Comparison of ENCODE assay signal across 14 cellular contexts in the genomic region with DNA sequence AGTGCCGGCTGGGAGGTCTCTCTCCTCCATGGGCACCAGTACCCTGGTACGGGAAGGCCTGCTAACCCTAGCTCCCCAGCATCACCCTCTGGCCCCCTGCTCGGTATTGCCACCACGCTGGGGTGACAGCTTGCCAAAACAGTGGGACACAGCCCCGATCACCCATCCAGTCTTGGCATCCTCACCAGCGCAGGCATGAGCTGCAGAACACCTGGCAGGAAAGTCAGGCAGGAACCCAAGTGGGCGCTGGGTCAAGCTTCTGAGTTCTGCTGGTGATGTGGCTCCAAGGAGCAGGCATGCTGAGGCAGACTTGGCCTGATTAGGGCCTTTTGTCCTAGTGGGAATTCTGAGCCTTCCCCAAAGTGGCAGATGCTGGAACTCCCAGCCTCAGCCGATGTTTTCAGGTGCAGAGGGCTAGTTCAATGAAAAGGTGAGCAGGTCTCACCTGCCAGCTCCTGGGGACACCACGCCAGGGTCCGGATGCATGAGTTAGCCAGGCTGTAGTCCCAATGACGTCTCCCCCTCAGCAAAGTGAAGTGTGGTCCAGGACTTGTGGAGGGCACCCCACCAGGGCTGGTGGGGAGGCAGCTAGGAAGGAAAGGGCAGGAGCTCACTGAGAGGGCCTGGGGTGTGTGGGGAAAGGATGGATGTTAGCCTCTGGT. TPM values are rescaled to one million over a fixed set of nuclear protein-coding genes. Genes with fewer than 3 reads are reported as not detected.
DNase-seq lines count a peak whose midpoint lies in the region; ATAC-seq and TF ChIP-seq lines count a peak whose summit lies in the region.
"Had no signal": no experiment of that assay in that cellular context is flagged by ENCODE, and none has a peak within 500 bp of the region (broad histone marks: within the 10 kb centered on the region; RNA-seq: fewer than 3 reads in every experiment).

No MANE protein-coding gene starts in this region.

- ATAC-seq in left lobe of liver (peak; percentile 49), gastrocnemius medialis (no peak)
- ATAC-seq: stimulated activated naive CD8-positive, alpha-beta T cell treated with anti-CD3 and anti-CD28 coated beads, Interleukin-15, Interleukin-2, amounts not matched to agents 100 U/mL and 50 U/mL, for 24 hours had no signal

- H2BK12ac ChIP-seq in H9 (ENCODE audit: insufficient read length, low read depth, low read length): no peak overlapping the region

- no peak overlapping the region for H3T11ph ChIP-seq in H9 (ENCODE audit: low read length)

- H3K27me3 ChIP-seq in H9 (ENCODE audit: insufficient read depth, low read length) (no peaks in the 10 kb centered on the region), colonic mucosa (no peaks in the 10 kb centered on the region), gastrocnemius medialis (no peaks in the 10 kb centered on the region), mammary epithelial cell (ENCODE audit: insufficient read depth, low read length) (no peaks in the 10 kb centered on the region)

- in situ Hi-C loops in gastrocnemius medialis (cut with MboI; ENCODE audit: low sequenced_read_pairs in 4 of 4): loop anchor here in 2 of 4 donors (25.0 kb wide), 2 partner anchors 1020 to 1580 kb away; a partner anchor contains a TSS
- in situ Hi-C loops in mammary epithelial cell (cut with MboI; ENCODE audit: low sequenced_read_pairs in 2 of 2): no loop called here

- no peak overlapping the region for H3K4me3 ChIP-seq in colonic mucosa
- no peak overlapping the region for H3K4me3 ChIP-seq in gastrocnemius medialis
- no peak overlapping the region for H3K4me3 ChIP-seq in mammary epithelial cell (replicated peaks in 1 of 3; ENCODE audit: insufficient read depth in 1 of 3, low read depth in 2 of 3, low read length in 3 of 3)

- no peak overlapping the region for H2BK20ac ChIP-seq in H9 (ENCODE audit: low read depth, low read length, poor library complexity, severe bottlenecking)

- peaks cover 5 to 22% (median 8%) of the 10 kb centered on the region in 3 experiments; a peak in 5 of 7 replicates for H3K36me3 Mint-ChIP-seq in H9 (ENCODE audit: insufficient read depth in 1 of 3, low read depth in 3 of 3)

- no peak overlapping the region for H3K4me2 ChIP-seq in H9 (ENCODE audit: insufficient read depth, insufficient read length, low read length)
- H3K4me2 ChIP-seq in mammary epithelial cell (ENCODE audit: insufficient read depth, low read depth, low read length): no peak overlapping the region

- no peaks in the 10 kb centered on the region for H3K79me2 ChIP-seq in H9 (ENCODE audit: insufficient read depth, low read length)
- no peaks in the 10 kb centered on the region for H3K79me2 ChIP-seq in mammary epithelial cell (ENCODE audit: insufficient read depth, low read length)

- TF ChIP-seq POLR2A in gastrocnemius medialis (IDR thresholded peaks at IDR 0.05): no peak

- peak; percentile 17 for DNase-seq in H9
- peak; percentile 15 for DNase-seq in colonic mucosa
- DNase-seq in left lobe of liver (ENCODE audit: low spot score): peak; percentile 83
- peak in 1 of 2 donors; percentile 35 for DNase-seq in gastrocnemius medialis
- no peak for DNase-seq in HPDE6-E6E7 (ENCODE audit: extremely low spot score)
- DNase-seq in mammary epithelial cell: no peak
- no peak for DNase-seq in NCI-H345 (lab: John Stamatoyannopoulos, UW)
- no peak for DNase-seq in NCI-H1048 (lab: John Stamatoyannopoulos, UW)
- DNase-seq: DMS 273 treated with DMSO at 0.1 percent for 48 hours; KBM-7; NCI-H1417; stimulated activated naive CD8-positive, alpha-beta T cell treated with anti-CD3 and anti-CD28 coated beads, Interleukin-15, Interleukin-2, amounts not matched to agents 100 U/mL and 50 U/mL, for 24 hours had no signal

- H2AFZ ChIP-seq in H9 (ENCODE audit: low read length): no peak overlapping the region
- H2AFZ ChIP-seq in mammary epithelial cell (ENCODE audit: low read depth, low read length): no peak overlapping the region

- H4K5ac ChIP-seq in H9 (ENCODE audit: insufficient read length, low read depth, low read length): no peak overlapping the region

- BruUV-seq in mammary epithelial cell (replicated peaks; lab: Mats Ljungman, UMichigan): no TSS peak

- no peak overlapping the region for H4K8ac ChIP-seq in H9 (replicated peaks; ENCODE audit: insufficient read length, low read depth, low read length)

- H3K27ac ChIP-seq in H9 (ENCODE audit: insufficient read length, low read depth, low read length) (no peak overlapping the region), colonic mucosa (no peak overlapping the region), gastrocnemius medialis (peak overlapping the region; percentile 22 to 72 (median 44)), mammary epithelial cell (ENCODE audit: insufficient read depth, low read depth, low read length) (no peak overlapping the region)

- H3K4ac ChIP-seq in H9 (ENCODE audit: low read depth, low read length): no peak overlapping the region

- no peak overlapping the region for H3K18ac ChIP-seq in H9 (ENCODE audit: insufficient read length, low read depth, low read length)

- no peaks in the 10 kb centered on the region for H3K79me1 ChIP-seq in H9 (ENCODE audit: insufficient read depth, low read depth, low read length, poor library complexity, severe bottlenecking)

- WGBS in H9 (ENCODE audit: extremely low coverage, insufficient read length, low lambda C conversion rate): no CpG with 5 or more reads among the region's 11 CpGs
- 64% methylated on average over 10 of the region's 11 CpGs for WGBS in mammary epithelial cell (ENCODE audit: low coverage, missing lambda C conversion rate)

- H3K23ac ChIP-seq in H9 (ENCODE audit: insufficient read length, low read depth, low read length): no peak overlapping the region

- no peaks in the 10 kb centered on the region for H3K36me3 ChIP-seq in colonic mucosa
- no peaks in the 10 kb centered on the region for H3K36me3 ChIP-seq in gastrocnemius medialis
- no peaks in the 10 kb centered on the region for H3K36me3 ChIP-seq in mammary epithelial cell (ENCODE audit: insufficient read depth, low read length)

- peak overlapping the region; percentile 45; the same call in 1 of the 2 replicates for H3K14ac ChIP-seq in H9 (ENCODE audit: insufficient read depth, low read length)

- H3K56ac ChIP-seq in H9 (ENCODE audit: insufficient read length, low read depth, low read length): no peak overlapping the region

- H3K4me1 ChIP-seq in H9 (ENCODE audit: insufficient read depth, low read length) (peaks cover 7% of the 10 kb centered on the region; the same call in 1 of the 2 replicates), colonic mucosa (no peaks in the 10 kb centered on the region), gastrocnemius medialis (peaks cover 56 to 64% of the 10 kb centered on the region in 2 donors), mammary epithelial cell (ENCODE audit: insufficient read depth, low read length) (no peaks in the 10 kb centered on the region)

- no peaks in the 10 kb centered on the region; a peak in 2 of 5 replicates for H3K9me3 Mint-ChIP-seq in H9
- H3K9me3 Mint-ChIP-seq: activated naive CD4-positive, alpha-beta T cell treated with anti-CD3 and anti-CD28 coated beads, Interleukin-2, amount 50 U/mL, for 24 hours; T-helper 2 cell treated with Interferon-gamma antibody and Interleukin-4, amounts not matched to agents 5 μg/mL and 100 μg/mL, for 36 hours had no signal

- H2BK5ac ChIP-seq in H9 (ENCODE audit: insufficient read length, low read length): no peak overlapping the region

- intact Hi-C loops in colonic mucosa (cut with DNase I) (no loop called here), gastrocnemius medialis (cut with DNase I; ENCODE audit: low total_unique reads) (loop anchor here (10.0 kb wide), 1 partner anchor 433 kb away; no protein-coding TSS in a partner anchor), mammary epithelial cell (cut with micrococcal nuclease) (no loop called here)

- H3K23me2 ChIP-seq in H9 (ENCODE audit: insufficient read length, low read depth, low read length, poor library complexity, severe bottlenecking): no peaks in the 10 kb centered on the region

- H3K9ac ChIP-seq in H9 (ENCODE audit: extremely low read depth, insufficient read length, low read length): no peak overlapping the region
- H3K9ac ChIP-seq in colonic mucosa (ENCODE audit: low read depth in 2 of 2, low read length in 2 of 2): no peak overlapping the region
- H3K9ac ChIP-seq in mammary epithelial cell (ENCODE audit: insufficient read depth, low read length): no peak overlapping the region

- H3K27me3 Mint-ChIP-seq in H9 (ENCODE audit: low read depth): peaks cover 3% of the 10 kb centered on the region

- no peak overlapping the region for H2AK5ac ChIP-seq in H9 (ENCODE audit: insufficient read length, low read length)

- H2BK15ac ChIP-seq in H9 (ENCODE audit: low read depth, low read length): no peak overlapping the region

- H3K27ac Mint-ChIP-seq in H9: no peak overlapping the region; a peak in 1 of 7 replicates
- H3K27ac Mint-ChIP-seq: activated naive CD4-positive, alpha-beta T cell treated with anti-CD3 and anti-CD28 coated beads, Interleukin-2, amount 50 U/mL, for 24 hours; T-helper 2 cell treated with Interferon-gamma antibody and Interleukin-4, amounts not matched to agents 5 μg/mL and 100 μg/mL, for 36 hours had no signal

- H3K4me3 Mint-ChIP-seq in H9: no peak overlapping the region
- H3K4me3 Mint-ChIP-seq: activated naive CD4-positive, alpha-beta T cell treated with anti-CD3 and anti-CD28 coated beads, Interleukin-2, amount 50 U/mL, for 24 hours; T-helper 2 cell treated with Interferon-gamma antibody and Interleukin-4, amounts not matched to agents 5 μg/mL and 100 μg/mL, for 36 hours had no signal

- dilution Hi-C loops in mammary epithelial cell (cut with HindIII; ENCODE audit: low sequenced_read_pairs): loop anchor here (5.0 kb wide), 1 partner anchor 85 kb away; no protein-coding TSS in a partner anchor

- TF ChIP-seq CTCF in H9 (conservative IDR thresholded peaks at IDR 0.05) (no peak), colonic mucosa (IDR thresholded peaks at IDR 0.05) (no peak), gastrocnemius medialis (IDR thresholded peaks at IDR 0.05 in 4 of 5, conservative IDR thresholded peaks at IDR 0.05 in 1 of 5) (no peak), mammary epithelial cell (conservative IDR thresholded peaks at IDR 0.05 in 1 of 2, IDR thresholded peaks at IDR 0.05 in 1 of 2; ENCODE audit: extremely low read depth in 1 of 2, insufficient read depth in 1 of 2, low read depth in 1 of 2, low read length in 2 of 2) (no peak)

- H4K91ac ChIP-seq in H9 (ENCODE audit: insufficient read length, low read depth, low read length): no peak overlapping the region

- H4K20me1 ChIP-seq in H9 (ENCODE audit: control insufficient read depth, insufficient read depth, insufficient read length): no peaks in the 10 kb centered on the region
- H4K20me1 ChIP-seq in mammary epithelial cell (ENCODE audit: insufficient read depth, low read length): no peaks in the 10 kb centered on the region

- CTCF ChIA-PET in mammary epithelial cell (lab: Charles Lee; ENCODE audit: low non-redundant PET): no interaction called here

- H3K9me3 ChIP-seq in H9 (ENCODE audit: control insufficient read depth, low read depth, low read length): no peaks in the 10 kb centered on the region
- H3K9me3 ChIP-seq in colonic mucosa: no peaks in the 10 kb centered on the region
- H3K9me3 ChIP-seq in gastrocnemius medialis: no peaks in the 10 kb centered on the region
- H3K9me3 ChIP-seq in mammary epithelial cell (replicated peaks; ENCODE audit: insufficient read depth, low read length): no peaks in the 10 kb centered on the region

- H3K4me1 Mint-ChIP-seq in H9: peaks cover 63 to 70% of the 10 kb centered on the region in 2 experiments

- no peak overlapping the region for H2BK120ac ChIP-seq in H9 (ENCODE audit: low read depth, low read length, poor library complexity, severe bottlenecking)

RNA-seq across cellular contexts. Expression of a gene that starts 8.5 kb away (rescaled TPM):
- 36.9 and 37.6 TPM in 2 replicates for total RNA-seq in H9 (2021)
- 10 to 100 TPM; 16.5 to 17.3 TPM for total RNA-seq in colonic mucosa
- 12.9 TPM for total RNA-seq in left lobe of liver
- 10 to 100 TPM in 2 of 4 donors, 1 to 10 TPM in 2; 3.6 to 12.3 (median 8.1) TPM for total RNA-seq in gastrocnemius medialis
- 1 to 10 TPM; 7.2 to 7.7 TPM for total RNA-seq in mammary epithelial cell
- polyA plus RNA-seq in mammary epithelial cell: 2.7 TPM
- 1.9 TPM for polyA minus RNA-seq in mammary epithelial cell

RNA-seq across cellular contexts. Expression of a gene that starts 13.6 kb away (rescaled TPM):
- 1.7 and 2.4 TPM in 2 replicates for total RNA-seq in H9 (2021)
- 10 to 100 TPM; 11.1 to 20.2 TPM for total RNA-seq in colonic mucosa
- total RNA-seq in left lobe of liver: 6.8 TPM
- total RNA-seq in gastrocnemius medialis: 100 to 1,000 TPM in 2 of 4 donors, 10 to 100 TPM in 2; 83.4 to 331 (median 120) TPM
- total RNA-seq in mammary epithelial cell: 10 to 100 TPM; 25.0 to 45.6 TPM
- 139 TPM for polyA plus RNA-seq in mammary epithelial cell
- 230 TPM for polyA minus RNA-seq in mammary epithelial cell

RNA-seq across cellular contexts. Expression of a gene that starts 32.6 kb away (rescaled TPM):
- total RNA-seq in H9 (2021) (11.3 and 11.5 TPM in 2 replicates), colonic mucosa (10 to 100 TPM; 13.1 to 19.9 TPM), left lobe of liver (25.0 TPM), gastrocnemius medialis (10 to 100 TPM in 3 of 4 donors, 1 to 10 TPM in 1; 9.4 to 39.7 (median 24.0) TPM), mammary epithelial cell (1 to 10 TPM; 1.4 to 4.0 TPM)
- 3.4 TPM for polyA plus RNA-seq in mammary epithelial cell
- polyA minus RNA-seq in mammary epithelial cell: 8.9 TPM

Comparison
In these comparisons a context has a peak if more than half of its experiments do, and no peak if none do; other contexts are left out.
1. DNase-seq: peak in H9 (single experiment), colonic mucosa (single experiment) and left lobe of liver (single experiment); none in HPDE6-E6E7 (single experiment), mammary epithelial cell (single experiment), NCI-H345 (single experiment) and NCI-H1048 (single experiment).
2. H3K27ac ChIP-seq: peak in gastrocnemius medialis (4 of 4); none in H9 (single experiment), colonic mucosa (single experiment) and mammary epithelial cell (single experiment).